Comparison of ENCODE assay signal across 1 cellular context in genomic region chr12:50442178-50442908, GRCh38.
TF ChIP-seq lines count a peak whose summit lies in the region.

No MANE protein-coding gene starts in this region.

TF ChIP-seq in A549, 52 proteins besides CTCF, POLR2A, EP300 and RAD21 (continued from another document):
- TF ChIP-seq GATA3 (IDR thresholded peaks at IDR 0.05; ENCODE audit: borderline replicate concordance): no peak
